In genomic region chr17:31792007-31792585, GRCh38 we compare ENCODE assay signal across 24 cellular contexts.
"Had no signal": no experiment of that assay in that cellular context is flagged by ENCODE, and none has a peak within 500 bp of the region (broad histone marks: within the 10 kb centered on the region; RNA-seq: fewer than 3 reads in every experiment).

No MANE protein-coding gene starts in this region.

- ATAC-seq: esophagus mucosa; heart left ventricle; left colon; left ventricle myocardium superior; natural killer cell treated with Interleukin-12 subunit alpha and Interleukin-12 subunit beta and Interleukin-15 and Interleukin-18, amount 100 ng/mL, for 72 hours; pancreas; right cardiac atrium; stimulated activated effector memory CD8-positive, alpha-beta T cell treated with anti-CD3 and anti-CD28 coated beads, Interleukin-12 subunit alpha, Interleukin-12 subunit beta, amount 100 ng/mL, for 72 hours; stimulated activated naive CD8-positive, alpha-beta T cell treated with anti-CD3 and anti-CD28 coated beads, Interleukin-15, Interleukin-2, amounts not matched to agents 100 U/mL and 50 U/mL, for 24 hours had no signal

- H3K9me3 Mint-ChIP-seq: natural killer cell treated with Interleukin-12 subunit alpha and Interleukin-12 subunit beta and Interleukin-15 and Interleukin-18, amount 100 ng/mL, for 72 hours; neural progenitor cell; stimulated activated effector memory CD8-positive, alpha-beta T cell treated with anti-CD3 and anti-CD28 coated beads, Interleukin-12 subunit alpha, Interleukin-12 subunit beta, amount 100 ng/mL, for 72 hours; type B pancreatic cell had no signal

- H3K36me3 Mint-ChIP-seq: natural killer cell treated with Interleukin-12 subunit alpha and Interleukin-12 subunit beta and Interleukin-15 and Interleukin-18, amount 100 ng/mL, for 72 hours; neural progenitor cell; stimulated activated effector memory CD8-positive, alpha-beta T cell treated with anti-CD3 and anti-CD28 coated beads, Interleukin-12 subunit alpha, Interleukin-12 subunit beta, amount 100 ng/mL, for 72 hours; type B pancreatic cell had no signal

- H3K9me3 ChIP-seq: heart left ventricle, pancreas, suprapubic skin, thyroid gland, uterus had no signal

- H3K36me3 ChIP-seq: heart left ventricle, neural progenitor cell, pancreas, suprapubic skin, thyroid gland, uterus had no signal

- H3K4me2 ChIP-seq: neural progenitor cell, smooth muscle cell had no signal

- H3K4me1 Mint-ChIP-seq: stimulated activated effector memory CD8-positive, alpha-beta T cell treated with anti-CD3 and anti-CD28 coated beads, Interleukin-12 subunit alpha, Interleukin-12 subunit beta, amount 100 ng/mL, for 72 hours had no signal

- H3K27me3 ChIP-seq: heart left ventricle, neural progenitor cell, pancreas, suprapubic skin, thyroid gland, uterus had no signal

- H3K9ac ChIP-seq: neural progenitor cell had no signal

- H3K4me3 Mint-ChIP-seq: natural killer cell treated with Interleukin-12 subunit alpha and Interleukin-12 subunit beta and Interleukin-15 and Interleukin-18, amount 100 ng/mL, for 72 hours; neural progenitor cell; stimulated activated effector memory CD8-positive, alpha-beta T cell treated with anti-CD3 and anti-CD28 coated beads, Interleukin-12 subunit alpha, Interleukin-12 subunit beta, amount 100 ng/mL, for 72 hours; type B pancreatic cell had no signal

- H2AFZ ChIP-seq: neural progenitor cell had no signal

- DNase-seq: effector memory CD4-positive, alpha-beta T cell; heart left ventricle; hippocampal formation; left colon; left ventricle myocardium superior; mesenchymal stem cell; midbrain; nucleus accumbens; pancreas; right cardiac atrium; stimulated activated CD4-positive, alpha-beta T cell treated with anti-CD3 and anti-CD28 coated beads, Interleukin-4, amount 100 ng/mL, for 1 hour; stimulated activated CD8-positive, alpha-beta memory T cell treated with anti-CD3 and anti-CD28 coated beads, Interleukin-4, amount 100 ng/mL, for 48 hours; stimulated activated naive CD8-positive, alpha-beta T cell treated with anti-CD3 and anti-CD28 coated beads, Interleukin-15, Interleukin-2, amounts not matched to agents 100 U/mL and 50 U/mL, for 24 hours; uterus had no signal

- H3K4me1 ChIP-seq: neural progenitor cell, pancreas, uterus had no signal

- H3K27ac Mint-ChIP-seq: natural killer cell treated with Interleukin-12 subunit alpha and Interleukin-12 subunit beta and Interleukin-15 and Interleukin-18, amount 100 ng/mL, for 72 hours; progenitor cell of endocrine pancreas; stimulated activated effector memory CD8-positive, alpha-beta T cell treated with anti-CD3 and anti-CD28 coated beads, Interleukin-12 subunit alpha, Interleukin-12 subunit beta, amount 100 ng/mL, for 72 hours; type B pancreatic cell had no signal

- H3K27ac ChIP-seq: heart left ventricle, neural progenitor cell, pancreas, suprapubic skin, thyroid gland, uterus had no signal

- H3K4me3 ChIP-seq: heart left ventricle, lung, neural progenitor cell, pancreas, smooth muscle cell, suprapubic skin, thyroid gland, uterus had no signal
